Comparison of ENCODE assay signal across 24 cellular contexts in genomic region chr2:26283606-26284005, GRCh38.
"Had no signal": no experiment of that assay in that cellular context is flagged by ENCODE, and none has a peak within 500 bp of the region (broad histone marks: within the 10 kb centered on the region; RNA-seq: fewer than 3 reads in every experiment).

No MANE protein-coding gene starts in this region.

- ATAC-seq: activated naive CD8-positive, alpha-beta T cell treated with anti-CD3 and anti-CD28 coated beads, Interleukin-2, amount 50 U/mL, for 24 hours; heart right ventricle; lower lobe of right lung; mucosa of descending colon; right cardiac atrium; stimulated activated naive CD8-positive, alpha-beta T cell treated with anti-CD3 and anti-CD28 coated beads, Interleukin-15, amount 100 ng/mL, for 72 hours had no signal

- H3K27me3 ChIP-seq: esophagus muscularis mucosa, heart right ventricle, left lung, upper lobe of left lung, vagina had no signal

- DNase-seq: activated CD4-positive, alpha-beta T cell treated with anti-CD3 and anti-CD28 coated beads for 4 hours; activated CD4-positive, alpha-beta T cell treated with anti-CD3 and anti-CD28 coated beads, Interleukin-2, amount 50 U/mL, for 4 hours; activated gamma-delta T cell; activated naive CD8-positive, alpha-beta T cell treated with anti-CD3 and anti-CD28 coated beads, Interleukin-2, amount 50 U/mL, for 24 hours; activated T-cell treated with anti-CD3 and anti-CD28 coated beads for 4 hours; amygdala; central memory CD4-positive, alpha-beta T cell; foreskin melanocyte; heart right ventricle; left lung; lower lobe of right lung; mesendoderm; mucosa of descending colon; posterior cingulate gyrus; right cardiac atrium; stimulated activated CD4-positive, alpha-beta T cell treated with anti-CD3 and anti-CD28 coated beads, Interleukin-12 subunit alpha, Interleukin-12 subunit beta, amount 100 ng/mL, for 4 hours; stimulated activated CD4-positive, alpha-beta T cell treated with anti-CD3 and anti-CD28 coated beads, Interleukin-4, amount 100 ng/mL, for 1 hour; stimulated activated naive CD8-positive, alpha-beta T cell treated with anti-CD3 and anti-CD28 coated beads, Interleukin-15, amount 100 ng/mL, for 72 hours; substantia nigra; T-helper 1 cell; upper lobe of left lung had no signal

- H3K27ac ChIP-seq: esophagus muscularis mucosa, heart right ventricle, left lung, lower lobe of right lung, upper lobe of left lung, vagina, VCaP had no signal

- H3K4me3 ChIP-seq: esophagus muscularis mucosa, heart right ventricle, left lung, lower lobe of right lung, mucosa of descending colon, upper lobe of left lung, vagina had no signal

- H3K4me1 ChIP-seq: esophagus muscularis mucosa, heart right ventricle, left lung, lower lobe of right lung, upper lobe of left lung, vagina had no signal

- H3K9me3 ChIP-seq: esophagus muscularis mucosa, heart right ventricle, left lung, lower lobe of right lung, mucosa of descending colon, upper lobe of left lung, vagina had no signal
